In the genomic region with DNA sequence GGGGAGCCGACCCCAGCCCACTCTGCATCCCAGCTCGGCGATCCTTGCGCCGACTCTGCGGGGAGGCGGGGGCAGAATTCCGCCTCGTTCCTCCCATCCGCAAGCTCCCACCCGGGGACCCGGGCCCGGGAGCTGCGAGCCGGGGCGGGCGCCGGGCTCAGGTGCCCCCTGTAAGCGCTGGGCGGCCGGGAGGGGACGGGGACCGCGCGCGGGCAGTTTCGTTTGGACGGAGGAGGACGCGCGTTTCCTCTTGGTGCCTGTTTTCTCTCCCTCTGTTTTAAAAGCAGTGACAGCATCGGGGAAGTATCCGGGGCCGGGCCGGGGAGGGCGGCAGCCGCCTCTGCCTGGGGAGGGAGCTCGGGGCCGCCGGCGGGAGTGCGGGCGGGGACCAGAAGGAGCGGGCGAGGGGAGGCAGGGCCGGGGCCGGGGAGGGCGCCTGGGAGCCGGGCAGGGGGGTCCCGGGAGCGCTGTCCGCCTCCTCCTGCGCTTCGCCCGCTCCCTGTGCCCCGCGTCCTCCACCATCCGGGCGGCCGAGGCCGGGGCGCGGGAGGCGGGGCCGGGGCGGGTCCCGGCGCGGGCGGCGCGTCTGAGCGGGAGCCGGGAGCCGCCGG, we compare ENCODE assay signal across 8 cellular contexts. TPM values are rescaled to one million over a fixed set of nuclear protein-coding genes. Genes with fewer than 3 reads are reported as not detected.
DNase-seq lines count a peak whose midpoint lies in the region; ATAC-seq and TF ChIP-seq lines count a peak whose summit lies in the region.

No MANE protein-coding gene starts in this region.

- TF ChIP-seq CTCF in epithelial cell of esophagus (IDR thresholded peaks at IDR 0.05; ENCODE audit: insufficient read depth, low read depth, low read length, missing control alignments) (no peak), upper lobe of right lung (IDR thresholded peaks at IDR 0.05) (no peak)

- peak overlapping the region; percentile 53 for H3K4me3 Mint-ChIP-seq in activated CD4-positive, alpha-beta memory T cell treated with anti-CD3 and anti-CD28 coated beads, Interleukin-2, amount 10 ng/mL, durations not matched to agents 7 days and 5 days

- H3K27me3 Mint-ChIP-seq in activated CD4-positive, alpha-beta memory T cell treated with anti-CD3 and anti-CD28 coated beads, Interleukin-2, amount 10 ng/mL, durations not matched to agents 7 days and 5 days, result peaks cover 39% of the 10 kb centered on the region

- intact Hi-C loops in upper lobe of right lung (cut with DNase I), result no loop called here

- CTCF ChIA-PET in activated CD4-positive, alpha-beta memory T cell treated with anti-CD3 and anti-CD28 coated beads, Interleukin-2, amount 10 ng/mL, durations not matched to agents 7 days and 5 days (lab: Charles Lee), result interaction anchor here (0.7 kb wide), 1 partner anchor 62 kb away, joined by 3 read pairs; no protein-coding TSS in a partner anchor

- ATAC-seq in upper lobe of right lung (peak; percentile 68), HG02763 (IDR thresholded peaks at IDR 0.05; ENCODE audit: unreplicated experiment) (no peak), GM21717 (IDR thresholded peaks at IDR 0.05; ENCODE audit: unreplicated experiment) (no peak)

- H3K9me3 ChIP-seq in muscle layer of colon (ENCODE audit: low read length) (no peaks in the 10 kb centered on the region), upper lobe of right lung (no peaks in the 10 kb centered on the region)

- H3K36me3 ChIP-seq in muscle layer of colon (ENCODE audit: insufficient read depth, low read length) (no peaks in the 10 kb centered on the region), upper lobe of right lung (no peaks in the 10 kb centered on the region)

- no peaks in the 10 kb centered on the region for H3K9me3 Mint-ChIP-seq in activated CD4-positive, alpha-beta memory T cell treated with anti-CD3 and anti-CD28 coated beads, Interleukin-2, amount 10 ng/mL, durations not matched to agents 7 days and 5 days

- peaks cover 4% of the 10 kb centered on the region for H3K36me3 Mint-ChIP-seq in activated CD4-positive, alpha-beta memory T cell treated with anti-CD3 and anti-CD28 coated beads, Interleukin-2, amount 10 ng/mL, durations not matched to agents 7 days and 5 days (ENCODE audit: low read depth)

- H3K27ac Mint-ChIP-seq in activated CD4-positive, alpha-beta memory T cell treated with anti-CD3 and anti-CD28 coated beads, Interleukin-2, amount 10 ng/mL, durations not matched to agents 7 days and 5 days, result no peak overlapping the region

- peak; percentile 9 to 20 for DNase-seq in stimulated activated CD4-positive, alpha-beta T cell treated with anti-CD3 and anti-CD28 coated beads, Interleukin-15, amount 100 ng/mL, for 1 hour (ENCODE audit: low read depth in 1 of 2, low spot score in 1 of 2)
- DNase-seq in stimulated activated CD4-positive, alpha-beta T cell treated with anti-CD3 and anti-CD28 coated beads, Interleukin-2, amount 100 ng/mL, for 48 hours, result no peak
- peak; percentile 52 for DNase-seq in activated CD4-positive, alpha-beta memory T cell treated with anti-CD3 and anti-CD28 coated beads, Interleukin-2, amount 10 ng/mL, durations not matched to agents 7 days and 5 days
- peak; percentile 76 for DNase-seq in epithelial cell of esophagus (ENCODE audit: low read depth)
- DNase-seq in upper lobe of right lung, result peak; percentile 73

- POLR2A ChIA-PET in activated CD4-positive, alpha-beta memory T cell treated with anti-CD3 and anti-CD28 coated beads, Interleukin-2, amount 10 ng/mL, durations not matched to agents 7 days and 5 days (lab: Charles Lee), result interaction anchor here (1.4 kb wide), 1 partner anchor 57 kb away, joined by 3 read pairs; a partner anchor contains a TSS

- H3K4me3 ChIP-seq in epithelial cell of esophagus (ENCODE audit: low read length) (peak overlapping the region; percentile 25), muscle layer of colon (ENCODE audit: low read depth in 1 of 2, low read length in 2 of 2) (peak overlapping the region; percentile 43 to 64), upper lobe of right lung (peak overlapping the region; percentile 47)

- peaks cover 26% of the 10 kb centered on the region for H3K4me1 Mint-ChIP-seq in activated CD4-positive, alpha-beta memory T cell treated with anti-CD3 and anti-CD28 coated beads, Interleukin-2, amount 10 ng/mL, durations not matched to agents 7 days and 5 days

- H3K27ac ChIP-seq in muscle layer of colon (ENCODE audit: low read depth, low read length) (peak overlapping the region; percentile 68), upper lobe of right lung (no peak overlapping the region)

- H3K27me3 ChIP-seq in muscle layer of colon (ENCODE audit: control insufficient read depth in 1 of 2, insufficient read depth in 2 of 2, low read length in 2 of 2) (no peaks in the 10 kb centered on the region), upper lobe of right lung (peaks cover 43% of the 10 kb centered on the region)

- H3K4me1 ChIP-seq in muscle layer of colon (ENCODE audit: insufficient read depth, low read length), result peaks cover 12% of the 10 kb centered on the region
- peaks cover 10% of the 10 kb centered on the region for H3K4me1 ChIP-seq in upper lobe of right lung

- no peak overlapping the region for H3K9ac ChIP-seq in muscle layer of colon (ENCODE audit: low read length)

RNA-seq across cellular contexts. Expression of a gene that starts 57.0 kb away (rescaled TPM):
- 10 to 100 TPM; 36.7 to 39.8 TPM for total RNA-seq in activated CD4-positive, alpha-beta memory T cell treated with anti-CD3 and anti-CD28 coated beads, Interleukin-2, amount 10 ng/mL, durations not matched to agents 7 days and 5 days
- total RNA-seq in upper lobe of right lung, result 16.1 TPM

Comparison
In these comparisons a context has a peak if more than half of its experiments do, and no peak if none do; other contexts are left out.
1. DNase-seq: peak in stimulated activated CD4-positive, alpha-beta T cell treated with anti-CD3 and anti-CD28 coated beads, Interleukin-15, amount 100 ng/mL, for 1 hour (2 of 2), activated CD4-positive, alpha-beta memory T cell treated with anti-CD3 and anti-CD28 coated beads, Interleukin-2, amount 10 ng/mL, durations not matched to agents 7 days and 5 days (single experiment), epithelial cell of esophagus (single experiment) and upper lobe of right lung (single experiment); none in stimulated activated CD4-positive, alpha-beta T cell treated with anti-CD3 and anti-CD28 coated beads, Interleukin-2, amount 100 ng/mL, for 48 hours (0 of 2).
2. Peak in every context shown above with its lines, with median percentiles within 50 percentile points of each other: H3K4me3 ChIP-seq.